In genomic region chr2:96064760-96065159, GRCh38 we compare ENCODE assay signal across 2 cellular contexts.
TF ChIP-seq lines count a peak whose summit lies in the region.

No MANE protein-coding gene starts in this region.

TF ChIP-seq in HEK293, 187 proteins besides CTCF, POLR2A, EP300 and RAD21:
- TF ChIP-seq ZNF366 (tag by site-specific recombination; conservative IDR thresholded peaks at IDR 0.05) (peak; percentile 99), ZNF571 (tag by site-specific recombination; IDR thresholded peaks at IDR 0.05) (0 out of 2 replicates have a peak, but pooled peaks have one; percentile 3), ZBTB17 (tag by site-specific recombination; IDR thresholded peaks at IDR 0.05) (peak; percentile 99)

TF ChIP-seq in GM12878, 131 proteins besides CTCF, POLR2A, EP300 and RAD21:
- 0 out of 2 replicates have a peak, but pooled peaks have one; percentile 40 for TF ChIP-seq IRF5 (IDR thresholded peaks at IDR 0.05; ENCODE audit: borderline replicate concordance)
